Comparison of ENCODE assay signal across 20 cellular contexts in genomic region chr14:62800577-62800976, GRCh38.
DNase-seq lines count a peak whose midpoint lies in the region; ATAC-seq and TF ChIP-seq lines count a peak whose summit lies in the region.
"Had no signal": no experiment of that assay in that cellular context is flagged by ENCODE, and none has a peak within 500 bp of the region (broad histone marks: within the 10 kb centered on the region; RNA-seq: fewer than 3 reads in every experiment).

No MANE protein-coding gene starts in this region.

- H2BK15ac ChIP-seq in mesendoderm (replicated peaks; ENCODE audit: low read depth) = no peak overlapping the region

- no peaks in the 10 kb centered on the region for H3K9me3 ChIP-seq in neural progenitor cell (ENCODE audit: low read depth)
- H3K9me3 ChIP-seq: BE2C had no signal

- no CpG with 5 or more reads among the region's 3 CpGs for WGBS in mesendoderm (ENCODE audit: extremely low coverage, insufficient coverage, low lambda C conversion rate)

- H3K36me3 ChIP-seq in neural progenitor cell (no peaks in the 10 kb centered on the region), mesendoderm (ENCODE audit: control insufficient read depth, insufficient read depth, low read length) (no peaks in the 10 kb centered on the region)
- H3K36me3 ChIP-seq: BE2C had no signal

- ATAC-seq in HG02678 (IDR thresholded peaks at IDR 0.05; ENCODE audit: unreplicated experiment) = no peak
- ATAC-seq in HG02759 (IDR thresholded peaks at IDR 0.05; ENCODE audit: unreplicated experiment) = no peak

- H3K9ac ChIP-seq in neural progenitor cell (no peak overlapping the region), mesendoderm (ENCODE audit: low read length) (no peak overlapping the region)
- H3K9ac ChIP-seq: GM23248 had no signal

- H3K9me3 Mint-ChIP-seq in neural progenitor cell = no peaks in the 10 kb centered on the region
- H3K9me3 Mint-ChIP-seq: H9 had no signal

- peaks cover 12% of the 10 kb centered on the region for H3K4me1 ChIP-seq in neural progenitor cell
- H3K4me1 ChIP-seq in mesendoderm (ENCODE audit: control insufficient read depth, low read depth, low read length) = peaks cover 2% of the 10 kb centered on the region
- H3K4me1 ChIP-seq: BE2C had no signal

- no peak overlapping the region for H2AK5ac ChIP-seq in mesendoderm (ENCODE audit: low read length)

- TF ChIP-seq CTCF in neural progenitor cell (IDR thresholded peaks at IDR 0.05) = no peak

- H2BK120ac ChIP-seq in mesendoderm (ENCODE audit: low read depth, low read length) = no peak overlapping the region

- no peak overlapping the region for H3K4me3 Mint-ChIP-seq in neural progenitor cell
- H3K4me3 Mint-ChIP-seq: H9, HFFc6 had no signal

- no peaks in the 10 kb centered on the region for H4K20me1 ChIP-seq in neural progenitor cell (ENCODE audit: low read depth)

- no peak overlapping the region for H3K4ac ChIP-seq in mesendoderm (ENCODE audit: low read depth, low read length)

- no peak overlapping the region for H4K5ac ChIP-seq in mesendoderm (ENCODE audit: low read length)

- no peaks in the 10 kb centered on the region for H3K79me1 ChIP-seq in mesendoderm (ENCODE audit: low read length)

- no peak overlapping the region for H3K4me2 ChIP-seq in neural progenitor cell
- H3K4me2 ChIP-seq in mesendoderm (ENCODE audit: low read length) = no peak overlapping the region

- DNase-seq in NCI-H2029 (lab: John Stamatoyannopoulos, UW) = peak; percentile 31
- DNase-seq in NCI-H2029 treated with DMSO at 0.1 percent for 48 hours (lab: John Stamatoyannopoulos, UW) = no peak
- DNase-seq in DMS53 (lab: John Stamatoyannopoulos, UW) = peak; percentile 73
- peak; percentile 22 for DNase-seq in NCI-H748 (lab: John Stamatoyannopoulos, UW; ENCODE audit: unreplicated experiment)
- no peak for DNase-seq in neural progenitor cell (ENCODE audit: low spot score)
- DNase-seq in mesendoderm = no peak
- DNase-seq: BE2C, GM23248, H9, HFFc6, IMR-90, NCI-H1417 treated with DMSO at 0.1 percent for 48 hours, NCI-H187, NCI-H2171, NCI-H446, NCI-H82, Right ventricle myocardium superior, T-helper 9 cell had no signal

- no peak overlapping the region for H2BK5ac ChIP-seq in mesendoderm (ENCODE audit: low read length)

- no peak overlapping the region for H3K18ac ChIP-seq in mesendoderm (ENCODE audit: low read length)

- no peaks in the 10 kb centered on the region for H3K27me3 ChIP-seq in neural progenitor cell
- no peaks in the 10 kb centered on the region for H3K27me3 ChIP-seq in mesendoderm (ENCODE audit: insufficient read depth, low read length, poor library complexity)
- H3K27me3 ChIP-seq: BE2C had no signal

- H3K27ac ChIP-seq in neural progenitor cell (no peak overlapping the region), mesendoderm (ENCODE audit: low read depth, low read length) (no peak overlapping the region)
- H3K27ac ChIP-seq: GM23248 had no signal

- no peaks in the 10 kb centered on the region for H3F3A ChIP-seq in neural progenitor cell (ENCODE audit: low read depth)

- H3K27me3 Mint-ChIP-seq in neural progenitor cell (ENCODE audit: insufficient read depth, low read depth) = no peaks in the 10 kb centered on the region

- H3K36me3 Mint-ChIP-seq in neural progenitor cell = no peaks in the 10 kb centered on the region

- H3K4me1 Mint-ChIP-seq in neural progenitor cell = peaks cover under 1% of the 10 kb centered on the region

- no peak overlapping the region for H3K27ac Mint-ChIP-seq in neural progenitor cell
- H3K27ac Mint-ChIP-seq: H9, HFFc6 had no signal

- no peak overlapping the region for H4K8ac ChIP-seq in mesendoderm (ENCODE audit: low read depth, low read length)

- H3K79me2 ChIP-seq in neural progenitor cell (ENCODE audit: low read depth) = no peaks in the 10 kb centered on the region
- no peaks in the 10 kb centered on the region for H3K79me2 ChIP-seq in mesendoderm (ENCODE audit: control insufficient read depth, insufficient read depth, low read length)

- H3K23ac ChIP-seq in mesendoderm (ENCODE audit: low read length) = no peak overlapping the region

- no peak overlapping the region for H3K56ac ChIP-seq in mesendoderm (ENCODE audit: low read length)

- H3K4me3 ChIP-seq in neural progenitor cell (no peak overlapping the region), mesendoderm (ENCODE audit: low read length) (no peak overlapping the region)
- H3K4me3 ChIP-seq: GM23248 had no signal

- peak overlapping the region; percentile 19 for H2AFZ ChIP-seq in neural progenitor cell (replicated peaks)
- H2AFZ ChIP-seq: GM23248 had no signal

Comparison
In these comparisons a context has a peak if more than half of its experiments do, and no peak if none do; other contexts are left out.
1. DNase-seq: peak in NCI-H2029 (single experiment), DMS53 (single experiment) and NCI-H748 (single experiment); none in NCI-H2029 treated with DMSO at 0.1 percent for 48 hours (single experiment), neural progenitor cell (single experiment) and mesendoderm (single experiment).